35 cellular contexts compared by ENCODE assay signal in genomic region chr7:94270772-94271171, GRCh38.
"Had no signal": no experiment of that assay in that cellular context is flagged by ENCODE, and none has a peak within 500 bp of the region (broad histone marks: within the 10 kb centered on the region; RNA-seq: fewer than 3 reads in every experiment).

No MANE protein-coding gene starts in this region.

- H3K36me3 ChIP-seq: MG63 had no signal

- DNase-seq: Karpas-422, Kasumi-1, MG63, MM.1S, MV-4-11, NCI-H1048, NCI-H1092, NCI-H1092 treated with DMSO at 0.1 percent for 48 hours, NCI-H1105, NCI-H1105 treated with DMSO at 0.1 percent for 48 hours, NCI-H1417, NCI-H1417 treated with DMSO at 0.1 percent for 48 hours, NCI-H1436, NCI-H1436 treated with DMSO at 0.1 percent for 48 hours, NCI-H146, NCI-H1694, NCI-H1694 treated with DMSO at 0.1 percent for 48 hours, NCI-H187, NCI-H187 treated with DMSO at 0.1 percent for 48 hours, NCI-H1930, NCI-H2029, NCI-H2029 treated with DMSO at 0.1 percent for 48 hours, NCI-H2081, NCI-H2081 treated with DMSO at 0.1 percent for 48 hours, NCI-H2107, NCI-H2171, NCI-H2171 treated with DMSO at 0.1 percent for 48 hours, NCI-H2227 treated with DMSO at 0.1 percent for 48 hours, NCI-H226, NCI-H345, NCI-H446, NCI-H446 treated with DMSO at 0.1 percent for 48 hours, NCI-H510A, NCI-H510A treated with DMSO at 0.1 percent for 48 hours, NCI-H524 had no signal

- H3K9me3 ChIP-seq: MG63 had no signal

- H3K4me3 ChIP-seq: MG63 had no signal

- H3K27me3 ChIP-seq: MG63 had no signal
